In genomic region chr11:122765487-122766131, GRCh38 we compare ENCODE assay signal across 23 cellular contexts.
A peak's percentile ranks its signal among the peaks of the same experiment; 100 is the strongest.
DNase-seq lines count a peak whose midpoint lies in the region; ATAC-seq and TF ChIP-seq lines count a peak whose summit lies in the region.
"Had no signal": no experiment of that assay in that cellular context is flagged by ENCODE, and none has a peak within 500 bp of the region (broad histone marks: within the 10 kb centered on the region; RNA-seq: fewer than 3 reads in every experiment).

No MANE protein-coding gene starts in this region.

- 0 out of 2 replicates have a peak overlapping the region, but pooled peaks have one; percentile 0 for H3K27ac ChIP-seq in DND-41 (ENCODE audit: low read length)
- peak overlapping the region; percentile 7 for H3K27ac ChIP-seq in RWPE2 (ENCODE audit: poor library complexity, severe bottlenecking)
- H3K27ac ChIP-seq: upper lobe of right lung had no signal

- TF ChIP-seq CTCF in DND-41 (IDR thresholded peaks at IDR 0.05; ENCODE audit: borderline replicate concordance, extremely low read depth, low read length, poor library complexity, severe bottlenecking) = no peak
- no peak for TF ChIP-seq CTCF in RWPE2 (IDR thresholded peaks at IDR 0.05; ENCODE audit: poor library complexity, severe bottlenecking)
- no peak for TF ChIP-seq CTCF in kidney epithelial cell (IDR thresholded peaks at IDR 0.05; ENCODE audit: insufficient read depth, low read length, poor library complexity, severe bottlenecking)

- H3K36me3 ChIP-seq in DND-41 (ENCODE audit: insufficient read depth, low read length) (peaks cover 2% of the 10 kb centered on the region; the same call in 1 of the 2 replicates), RWPE2 (ENCODE audit: low read depth) (no peaks in the 10 kb centered on the region), kidney epithelial cell (ENCODE audit: control insufficient read depth, insufficient read depth, low read length) (no peaks in the 10 kb centered on the region)
- H3K36me3 ChIP-seq: upper lobe of right lung had no signal

- no peak for ATAC-seq in DND-41 (ENCODE audit: insufficient read depth, low read depth)
- ATAC-seq in RWPE2 (ENCODE audit: low read depth) = peak; percentile 58; the same call in 2 of the 3 replicates
- ATAC-seq in HG02852 (IDR thresholded peaks at IDR 0.05; ENCODE audit: unreplicated experiment) = no peak
- no peak for ATAC-seq in GM21360 (IDR thresholded peaks at IDR 0.05; ENCODE audit: unreplicated experiment)
- ATAC-seq: GM12878; HCT116; left cardiac atrium; stimulated activated effector memory CD8-positive, alpha-beta T cell treated with anti-CD3 and anti-CD28 coated beads, Interleukin-12 subunit alpha, Interleukin-12 subunit beta, amount 100 ng/mL, for 72 hours; upper lobe of right lung had no signal

- H4K20me1 ChIP-seq in DND-41 (ENCODE audit: insufficient read depth, low read length) = peaks cover 11% of the 10 kb centered on the region; the same call in 1 of the 2 replicates

- H3K4me2 ChIP-seq in DND-41 (ENCODE audit: insufficient read depth, low read length) = no peak overlapping the region

- no peaks in the 10 kb centered on the region for H3K4me1 ChIP-seq in DND-41 (ENCODE audit: insufficient read depth, low read length)
- peaks cover 15% of the 10 kb centered on the region for H3K4me1 ChIP-seq in RWPE2 (ENCODE audit: insufficient read depth, poor library complexity, severe bottlenecking)
- H3K4me1 ChIP-seq: upper lobe of right lung had no signal

- in situ Hi-C loops in ACHN (cut with HindIII; ENCODE audit: low pct_ligation_motif_present, low pct_unique_long_range_greater_than_20kb, low sequenced_read_pairs) = no loop called here

- no peak overlapping the region for H2AFZ ChIP-seq in DND-41 (ENCODE audit: low read depth, low read length)

- DNase-seq in ACHN = peak; percentile 19
- DNase-seq in DND-41 = no peak
- DNase-seq in RWPE2 (ENCODE audit: low spot score) = no peak
- DNase-seq in kidney epithelial cell (ENCODE audit: low read depth) = peak; percentile 25
- DNase-seq in effector CD8-positive, alpha-beta T cell (lab: John Stamatoyannopoulos, UW) = no peak
- no peak for DNase-seq in NCI-H524 (lab: John Stamatoyannopoulos, UW)
- DNase-seq: activated CD4-positive, alpha-beta T cell treated with anti-CD3 and anti-CD28 coated beads, Interleukin-2, amount 10 ng/mL, durations not matched to agents 24 days and 14 days; activated naive CD4-positive, alpha-beta T cell treated with anti-CD3 and anti-CD28 coated beads, Interleukin-2, amount 50 U/mL, for 16 hours; aorta; COR-L47; left cardiac atrium; NCI-H1417 treated with DMSO at 0.1 percent for 48 hours; NCI-H2107; NCI-H510A; NK-92 treated with Interleukin-12 subunit alpha and Interleukin-12 subunit beta, amount 100 ng/mL, for 24 hours; occipital lobe; small intestine; upper lobe of right lung had no signal

- H3K9ac ChIP-seq in DND-41 (ENCODE audit: low read depth, low read length) = no peak overlapping the region

- H3K9me3 ChIP-seq in DND-41 (ENCODE audit: insufficient read depth, low read length, severe bottlenecking) (no peaks in the 10 kb centered on the region), RWPE2 (ENCODE audit: severe bottlenecking) (no peaks in the 10 kb centered on the region)
- H3K9me3 ChIP-seq: upper lobe of right lung had no signal

- peaks cover 78% of the 10 kb centered on the region for H3K79me2 ChIP-seq in DND-41 (ENCODE audit: insufficient read depth, low read length)

- H3K27me3 ChIP-seq in DND-41 (ENCODE audit: insufficient read depth, low read length, poor library complexity) (no peaks in the 10 kb centered on the region), RWPE2 (ENCODE audit: insufficient read depth, poor library complexity, severe bottlenecking) (no peaks in the 10 kb centered on the region), kidney epithelial cell (ENCODE audit: control insufficient read depth, insufficient read depth, low read length) (no peaks in the 10 kb centered on the region)
- H3K27me3 ChIP-seq: upper lobe of right lung had no signal

- no peak overlapping the region for H3K4me3 ChIP-seq in DND-41 (ENCODE audit: low read depth in 1 of 2, low read length in 2 of 2)
- H3K4me3 ChIP-seq in RWPE2 (ENCODE audit: severe bottlenecking) = no peak overlapping the region
- H3K4me3 ChIP-seq in kidney epithelial cell (ENCODE audit: low read depth, low read length) = no peak overlapping the region
- H3K4me3 ChIP-seq: GM12878, upper lobe of right lung had no signal

Comparison
In these comparisons a context has a peak if more than half of its experiments do, and no peak if none do; other contexts are left out.
1. DNase-seq: peak in ACHN (single experiment) and kidney epithelial cell (single experiment); none in DND-41 (single experiment), RWPE2 (single experiment), effector CD8-positive, alpha-beta T cell (single experiment) and NCI-H524 (0 of 2).